ENCODE assay signal across 1 cellular context in the genomic region with DNA sequence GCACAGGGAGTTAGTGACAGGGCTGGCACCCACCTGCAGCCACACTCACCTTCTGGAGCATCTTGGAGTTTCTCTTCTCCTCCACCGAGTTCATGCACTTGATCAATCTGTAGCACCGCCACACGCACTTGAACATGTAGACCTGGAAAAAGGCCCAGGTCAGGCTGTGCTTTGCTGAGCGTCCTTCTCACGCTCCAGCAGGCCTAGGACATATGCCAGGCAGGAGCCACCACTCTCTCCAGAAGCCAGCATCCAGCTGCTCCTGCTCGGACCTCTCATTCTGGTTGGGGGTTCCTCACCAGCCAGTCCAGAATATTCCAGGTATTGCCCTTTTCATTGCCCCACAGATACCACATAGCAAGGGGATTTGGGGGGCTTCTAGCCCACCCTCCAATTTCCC.
TF ChIP-seq lines count a peak whose summit lies in the region.

No MANE protein-coding gene starts in this region.

TF ChIP-seq in GM12878, 131 proteins besides CTCF, POLR2A, EP300 and RAD21:
- TF ChIP-seq SP1 (IDR thresholded peaks at IDR 0.05; ENCODE audit: low read depth, low read length), result no peak
- TF ChIP-seq, protein P1, sequence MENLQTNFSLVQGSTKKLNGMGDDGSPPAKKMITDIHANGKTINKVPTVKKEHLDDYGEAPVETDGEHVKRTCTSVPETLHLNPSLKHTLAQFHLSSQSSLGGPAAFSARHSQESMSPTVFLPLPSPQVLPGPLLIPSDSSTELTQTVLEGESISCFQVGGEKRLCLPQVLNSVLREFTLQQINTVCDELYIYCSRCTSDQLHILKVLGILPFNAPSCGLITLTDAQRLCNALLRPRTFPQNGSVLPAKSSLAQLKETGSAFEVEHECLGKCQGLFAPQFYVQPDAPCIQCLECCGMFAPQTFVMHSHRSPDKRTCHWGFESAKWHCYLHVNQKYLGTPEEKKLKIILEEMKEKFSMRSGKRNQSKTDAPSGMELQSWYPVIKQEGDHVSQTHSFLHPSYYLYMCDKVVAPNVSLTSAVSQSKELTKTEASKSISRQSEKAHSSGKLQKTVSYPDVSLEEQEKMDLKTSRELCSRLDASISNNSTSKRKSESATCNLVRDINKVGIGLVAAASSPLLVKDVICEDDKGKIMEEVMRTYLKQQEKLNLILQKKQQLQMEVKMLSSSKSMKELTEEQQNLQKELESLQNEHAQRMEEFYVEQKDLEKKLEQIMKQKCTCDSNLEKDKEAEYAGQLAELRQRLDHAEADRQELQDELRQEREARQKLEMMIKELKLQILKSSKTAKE (IDR thresholded peaks at IDR 0.05; ENCODE audit: low read depth, poor library complexity, severe bottlenecking), result no peak
- no peak for TF ChIP-seq JUND (IDR thresholded peaks at IDR 0.05; ENCODE audit: low read depth, low read length)
- TF ChIP-seq, protein P2, sequence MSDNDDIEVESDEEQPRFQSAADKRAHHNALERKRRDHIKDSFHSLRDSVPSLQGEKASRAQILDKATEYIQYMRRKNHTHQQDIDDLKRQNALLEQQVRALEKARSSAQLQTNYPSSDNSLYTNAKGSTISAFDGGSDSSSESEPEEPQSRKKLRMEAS (IDR thresholded peaks at IDR 0.05; ENCODE audit: low read depth, low read length), result no peak
- TF ChIP-seq PKNOX1 (IDR thresholded peaks at IDR 0.05), result no peak
- no peak for TF ChIP-seq TCF3 (IDR thresholded peaks at IDR 0.05; ENCODE audit: borderline replicate concordance, insufficient read depth, low read depth, low read length)
- TF ChIP-seq RUNX3 (IDR thresholded peaks at IDR 0.05; ENCODE audit: low read length), result no peak
- TF ChIP-seq IKZF1 (conservative IDR thresholded peaks at IDR 0.05), result no peak
- no peak for TF ChIP-seq NFIC (IDR thresholded peaks at IDR 0.05; ENCODE audit: low read depth, low read length)
- TF ChIP-seq, protein P3, sequence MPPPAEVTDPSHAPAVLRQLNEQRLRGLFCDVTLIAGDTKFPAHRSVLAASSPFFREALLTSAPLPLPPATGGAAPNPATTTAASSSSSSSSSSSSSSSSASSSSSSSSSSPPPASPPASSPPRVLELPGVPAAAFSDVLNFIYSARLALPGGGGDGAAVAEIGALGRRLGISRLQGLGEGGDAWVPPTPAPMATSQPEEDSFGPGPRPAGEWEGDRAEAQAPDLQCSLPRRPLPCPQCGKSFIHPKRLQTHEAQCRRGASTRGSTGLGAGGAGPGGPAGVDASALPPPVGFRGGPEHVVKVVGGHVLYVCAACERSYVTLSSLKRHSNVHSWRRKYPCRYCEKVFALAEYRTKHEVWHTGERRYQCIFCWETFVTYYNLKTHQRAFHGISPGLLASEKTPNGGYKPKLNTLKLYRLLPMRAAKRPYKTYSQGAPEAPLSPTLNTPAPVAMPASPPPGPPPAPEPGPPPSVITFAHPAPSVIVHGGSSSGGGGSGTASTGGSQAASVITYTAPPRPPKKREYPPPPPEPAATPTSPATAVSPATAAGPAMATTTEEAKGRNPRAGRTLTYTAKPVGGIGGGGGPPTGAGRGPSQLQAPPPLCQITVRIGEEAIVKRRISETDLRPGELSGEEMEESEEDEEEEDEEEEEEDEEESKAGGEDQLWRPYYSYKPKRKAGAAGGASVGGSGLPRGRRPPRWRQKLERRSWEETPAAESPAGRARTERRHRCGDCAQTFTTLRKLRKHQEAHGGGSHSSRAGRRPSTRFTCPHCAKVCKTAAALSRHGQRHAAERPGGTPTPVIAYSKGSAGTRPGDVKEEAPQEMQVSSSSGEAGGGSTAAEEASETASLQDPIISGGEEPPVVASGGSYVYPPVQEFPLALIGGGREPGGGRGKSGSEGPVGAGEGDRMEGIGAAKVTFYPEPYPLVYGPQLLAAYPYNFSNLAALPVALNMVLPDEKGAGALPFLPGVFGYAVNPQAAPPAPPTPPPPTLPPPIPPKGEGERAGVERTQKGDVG (CRISPR knock-in tag; IDR thresholded peaks at IDR 0.05), result no peak
- no peak for TF ChIP-seq RELB (IDR thresholded peaks at IDR 0.05; ENCODE audit: low read depth)
